ENCODE assay signal across 1 cellular context in the genomic region with DNA sequence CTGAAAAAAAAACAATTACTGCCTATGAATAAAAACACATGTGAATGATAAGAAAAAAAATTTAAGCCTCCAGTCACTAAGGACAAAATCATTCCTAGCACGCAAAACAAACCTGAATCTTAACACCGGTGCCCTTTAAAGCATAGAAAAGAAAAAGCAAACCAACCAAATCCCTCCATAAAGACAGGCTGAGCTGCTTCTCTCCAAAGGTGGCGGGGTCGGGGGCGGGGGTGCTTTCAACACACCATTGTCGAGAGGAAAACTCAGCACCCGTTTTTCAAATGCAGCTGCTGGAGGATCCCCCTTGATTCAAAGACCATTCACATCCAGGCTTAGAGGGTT.
TF ChIP-seq lines count a peak whose summit lies in the region.

No MANE protein-coding gene starts in this region.

TF ChIP-seq in WTC11, 78 proteins besides CTCF, POLR2A, EP300 and RAD21 (continued from another document):
- TF ChIP-seq, protein P1, sequence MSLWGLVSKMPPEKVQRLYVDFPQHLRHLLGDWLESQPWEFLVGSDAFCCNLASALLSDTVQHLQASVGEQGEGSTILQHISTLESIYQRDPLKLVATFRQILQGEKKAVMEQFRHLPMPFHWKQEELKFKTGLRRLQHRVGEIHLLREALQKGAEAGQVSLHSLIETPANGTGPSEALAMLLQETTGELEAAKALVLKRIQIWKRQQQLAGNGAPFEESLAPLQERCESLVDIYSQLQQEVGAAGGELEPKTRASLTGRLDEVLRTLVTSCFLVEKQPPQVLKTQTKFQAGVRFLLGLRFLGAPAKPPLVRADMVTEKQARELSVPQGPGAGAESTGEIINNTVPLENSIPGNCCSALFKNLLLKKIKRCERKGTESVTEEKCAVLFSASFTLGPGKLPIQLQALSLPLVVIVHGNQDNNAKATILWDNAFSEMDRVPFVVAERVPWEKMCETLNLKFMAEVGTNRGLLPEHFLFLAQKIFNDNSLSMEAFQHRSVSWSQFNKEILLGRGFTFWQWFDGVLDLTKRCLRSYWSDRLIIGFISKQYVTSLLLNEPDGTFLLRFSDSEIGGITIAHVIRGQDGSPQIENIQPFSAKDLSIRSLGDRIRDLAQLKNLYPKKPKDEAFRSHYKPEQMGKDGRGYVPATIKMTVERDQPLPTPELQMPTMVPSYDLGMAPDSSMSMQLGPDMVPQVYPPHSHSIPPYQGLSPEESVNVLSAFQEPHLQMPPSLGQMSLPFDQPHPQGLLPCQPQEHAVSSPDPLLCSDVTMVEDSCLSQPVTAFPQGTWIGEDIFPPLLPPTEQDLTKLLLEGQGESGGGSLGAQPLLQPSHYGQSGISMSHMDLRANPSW (CRISPR knock-in tag; conservative IDR thresholded peaks at IDR 0.05; ENCODE audit: low read depth), result no peak
- no peak for TF ChIP-seq CBFB (CRISPR knock-in tag; IDR thresholded peaks at IDR 0.05; ENCODE audit: low read depth)
- TF ChIP-seq RELA (CRISPR knock-in tag; IDR thresholded peaks at IDR 0.05; ENCODE audit: borderline replicate concordance), result no peak
